ENCODE assay signal across 1 cellular context in the genomic region with DNA sequence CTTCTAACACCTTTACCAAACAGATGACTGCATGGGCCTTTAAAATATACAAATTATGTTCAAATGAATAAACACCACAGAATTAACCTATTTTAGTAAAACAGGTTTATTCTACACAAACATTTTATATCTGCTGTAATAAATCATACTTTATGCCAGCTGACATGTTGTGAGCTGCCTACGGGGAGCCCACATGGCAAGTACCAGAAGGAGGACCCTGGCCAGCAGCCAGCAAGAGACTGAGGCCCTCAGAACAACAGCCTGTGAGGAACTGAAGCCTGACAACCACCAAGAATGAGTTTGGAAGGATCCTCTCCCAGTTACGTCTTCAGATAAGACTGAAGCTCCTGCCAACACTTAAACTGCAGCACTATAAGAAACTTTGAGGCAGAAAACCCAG.
TF ChIP-seq lines count a peak whose summit lies in the region.

No MANE protein-coding gene starts in this region.

TF ChIP-seq in GM23338, 12 proteins besides CTCF, POLR2A, EP300 and RAD21 (continued from another document):
- TF ChIP-seq, protein P1, sequence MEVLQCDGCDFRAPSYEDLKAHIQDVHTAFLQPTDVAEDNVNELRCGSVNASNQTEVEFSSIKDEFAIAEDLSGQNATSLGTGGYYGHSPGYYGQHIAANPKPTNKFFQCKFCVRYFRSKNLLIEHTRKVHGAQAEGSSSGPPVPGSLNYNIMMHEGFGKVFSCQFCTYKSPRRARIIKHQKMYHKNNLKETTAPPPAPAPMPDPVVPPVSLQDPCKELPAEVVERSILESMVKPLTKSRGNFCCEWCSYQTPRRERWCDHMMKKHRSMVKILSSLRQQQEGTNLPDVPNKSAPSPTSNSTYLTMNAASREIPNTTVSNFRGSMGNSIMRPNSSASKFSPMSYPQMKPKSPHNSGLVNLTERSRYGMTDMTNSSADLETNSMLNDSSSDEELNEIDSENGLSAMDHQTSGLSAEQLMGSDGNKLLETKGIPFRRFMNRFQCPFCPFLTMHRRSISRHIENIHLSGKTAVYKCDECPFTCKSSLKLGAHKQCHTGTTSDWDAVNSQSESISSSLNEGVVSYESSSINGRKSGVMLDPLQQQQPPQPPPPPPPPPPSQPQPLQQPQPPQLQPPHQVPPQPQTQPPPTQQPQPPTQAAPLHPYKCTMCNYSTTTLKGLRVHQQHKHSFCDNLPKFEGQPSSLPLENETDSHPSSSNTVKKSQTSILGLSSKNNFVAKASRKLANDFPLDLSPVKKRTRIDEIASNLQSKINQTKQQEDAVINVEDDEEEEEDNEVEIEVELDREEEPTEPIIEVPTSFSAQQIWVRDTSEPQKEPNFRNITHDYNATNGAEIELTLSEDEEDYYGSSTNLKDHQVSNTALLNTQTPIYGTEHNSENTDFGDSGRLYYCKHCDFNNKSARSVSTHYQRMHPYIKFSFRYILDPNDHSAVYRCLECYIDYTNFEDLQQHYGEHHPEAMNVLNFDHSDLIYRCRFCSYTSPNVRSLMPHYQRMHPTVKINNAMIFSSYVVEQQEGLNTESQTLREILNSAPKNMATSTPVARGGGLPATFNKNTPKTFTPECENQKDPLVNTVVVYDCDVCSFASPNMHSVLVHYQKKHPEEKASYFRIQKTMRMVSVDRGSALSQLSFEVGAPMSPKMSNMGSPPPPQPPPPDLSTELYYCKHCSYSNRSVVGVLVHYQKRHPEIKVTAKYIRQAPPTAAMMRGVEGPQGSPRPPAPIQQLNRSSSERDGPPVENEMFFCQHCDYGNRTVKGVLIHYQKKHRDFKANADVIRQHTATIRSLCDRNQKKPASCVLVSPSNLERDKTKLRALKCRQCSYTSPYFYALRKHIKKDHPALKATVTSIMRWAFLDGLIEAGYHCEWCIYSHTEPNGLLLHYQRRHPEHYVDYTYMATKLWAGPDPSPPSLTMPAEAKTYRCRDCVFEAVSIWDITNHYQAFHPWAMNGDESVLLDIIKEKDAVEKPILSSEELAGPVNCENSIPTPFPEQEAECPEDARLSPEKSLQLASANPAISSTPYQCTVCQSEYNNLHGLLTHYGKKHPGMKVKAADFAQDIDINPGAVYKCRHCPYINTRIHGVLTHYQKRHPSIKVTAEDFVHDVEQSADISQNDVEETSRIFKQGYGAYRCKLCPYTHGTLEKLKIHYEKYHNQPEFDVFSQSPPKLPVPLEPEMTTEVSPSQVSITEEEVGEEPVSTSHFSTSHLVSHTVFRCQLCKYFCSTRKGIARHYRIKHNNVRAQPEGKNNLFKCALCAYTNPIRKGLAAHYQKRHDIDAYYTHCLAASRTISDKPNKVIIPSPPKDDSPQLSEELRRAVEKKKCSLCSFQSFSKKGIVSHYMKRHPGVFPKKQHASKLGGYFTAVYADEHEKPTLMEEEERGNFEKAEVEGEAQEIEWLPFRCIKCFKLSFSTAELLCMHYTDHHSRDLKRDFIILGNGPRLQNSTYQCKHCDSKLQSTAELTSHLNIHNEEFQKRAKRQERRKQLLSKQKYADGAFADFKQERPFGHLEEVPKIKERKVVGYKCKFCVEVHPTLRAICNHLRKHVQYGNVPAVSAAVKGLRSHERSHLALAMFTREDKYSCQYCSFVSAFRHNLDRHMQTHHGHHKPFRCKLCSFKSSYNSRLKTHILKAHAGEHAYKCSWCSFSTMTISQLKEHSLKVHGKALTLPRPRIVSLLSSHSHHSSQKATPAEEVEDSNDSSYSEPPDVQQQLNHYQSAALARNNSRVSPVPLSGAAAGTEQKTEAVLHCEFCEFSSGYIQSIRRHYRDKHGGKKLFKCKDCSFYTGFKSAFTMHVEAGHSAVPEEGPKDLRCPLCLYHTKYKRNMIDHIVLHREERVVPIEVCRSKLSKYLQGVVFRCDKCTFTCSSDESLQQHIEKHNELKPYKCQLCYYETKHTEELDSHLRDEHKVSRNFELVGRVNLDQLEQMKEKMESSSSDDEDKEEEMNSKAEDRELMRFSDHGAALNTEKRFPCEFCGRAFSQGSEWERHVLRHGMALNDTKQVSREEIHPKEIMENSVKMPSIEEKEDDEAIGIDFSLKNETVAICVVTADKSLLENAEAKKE (CRISPR knock-in tag; IDR thresholded peaks at IDR 0.05): no peak
- TF ChIP-seq ZNF331 (CRISPR knock-in tag; IDR thresholded peaks at IDR 0.05; ENCODE audit: low read depth) (no peak), STAT1 (IDR thresholded peaks at IDR 0.05; ENCODE audit: unreplicated experiment) (no peak), POLR2AphosphoS5 (IDR thresholded peaks at IDR 0.05; ENCODE audit: low read depth) (no peak)
- TF ChIP-seq, protein P2, sequence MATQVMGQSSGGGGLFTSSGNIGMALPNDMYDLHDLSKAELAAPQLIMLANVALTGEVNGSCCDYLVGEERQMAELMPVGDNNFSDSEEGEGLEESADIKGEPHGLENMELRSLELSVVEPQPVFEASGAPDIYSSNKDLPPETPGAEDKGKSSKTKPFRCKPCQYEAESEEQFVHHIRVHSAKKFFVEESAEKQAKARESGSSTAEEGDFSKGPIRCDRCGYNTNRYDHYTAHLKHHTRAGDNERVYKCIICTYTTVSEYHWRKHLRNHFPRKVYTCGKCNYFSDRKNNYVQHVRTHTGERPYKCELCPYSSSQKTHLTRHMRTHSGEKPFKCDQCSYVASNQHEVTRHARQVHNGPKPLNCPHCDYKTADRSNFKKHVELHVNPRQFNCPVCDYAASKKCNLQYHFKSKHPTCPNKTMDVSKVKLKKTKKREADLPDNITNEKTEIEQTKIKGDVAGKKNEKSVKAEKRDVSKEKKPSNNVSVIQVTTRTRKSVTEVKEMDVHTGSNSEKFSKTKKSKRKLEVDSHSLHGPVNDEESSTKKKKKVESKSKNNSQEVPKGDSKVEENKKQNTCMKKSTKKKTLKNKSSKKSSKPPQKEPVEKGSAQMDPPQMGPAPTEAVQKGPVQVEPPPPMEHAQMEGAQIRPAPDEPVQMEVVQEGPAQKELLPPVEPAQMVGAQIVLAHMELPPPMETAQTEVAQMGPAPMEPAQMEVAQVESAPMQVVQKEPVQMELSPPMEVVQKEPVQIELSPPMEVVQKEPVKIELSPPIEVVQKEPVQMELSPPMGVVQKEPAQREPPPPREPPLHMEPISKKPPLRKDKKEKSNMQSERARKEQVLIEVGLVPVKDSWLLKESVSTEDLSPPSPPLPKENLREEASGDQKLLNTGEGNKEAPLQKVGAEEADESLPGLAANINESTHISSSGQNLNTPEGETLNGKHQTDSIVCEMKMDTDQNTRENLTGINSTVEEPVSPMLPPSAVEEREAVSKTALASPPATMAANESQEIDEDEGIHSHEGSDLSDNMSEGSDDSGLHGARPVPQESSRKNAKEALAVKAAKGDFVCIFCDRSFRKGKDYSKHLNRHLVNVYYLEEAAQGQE (IDR thresholded peaks at IDR 0.05; ENCODE audit: unreplicated experiment): no peak
- TF ChIP-seq, protein P3, sequence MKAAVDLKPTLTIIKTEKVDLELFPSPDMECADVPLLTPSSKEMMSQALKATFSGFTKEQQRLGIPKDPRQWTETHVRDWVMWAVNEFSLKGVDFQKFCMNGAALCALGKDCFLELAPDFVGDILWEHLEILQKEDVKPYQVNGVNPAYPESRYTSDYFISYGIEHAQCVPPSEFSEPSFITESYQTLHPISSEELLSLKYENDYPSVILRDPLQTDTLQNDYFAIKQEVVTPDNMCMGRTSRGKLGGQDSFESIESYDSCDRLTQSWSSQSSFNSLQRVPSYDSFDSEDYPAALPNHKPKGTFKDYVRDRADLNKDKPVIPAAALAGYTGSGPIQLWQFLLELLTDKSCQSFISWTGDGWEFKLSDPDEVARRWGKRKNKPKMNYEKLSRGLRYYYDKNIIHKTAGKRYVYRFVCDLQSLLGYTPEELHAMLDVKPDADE (IDR thresholded peaks at IDR 0.05): no peak
TF ChIP-seq in GM23338: peak in this region for 0.
